ENCODE assay signal across 9 cellular contexts in the genomic region with DNA sequence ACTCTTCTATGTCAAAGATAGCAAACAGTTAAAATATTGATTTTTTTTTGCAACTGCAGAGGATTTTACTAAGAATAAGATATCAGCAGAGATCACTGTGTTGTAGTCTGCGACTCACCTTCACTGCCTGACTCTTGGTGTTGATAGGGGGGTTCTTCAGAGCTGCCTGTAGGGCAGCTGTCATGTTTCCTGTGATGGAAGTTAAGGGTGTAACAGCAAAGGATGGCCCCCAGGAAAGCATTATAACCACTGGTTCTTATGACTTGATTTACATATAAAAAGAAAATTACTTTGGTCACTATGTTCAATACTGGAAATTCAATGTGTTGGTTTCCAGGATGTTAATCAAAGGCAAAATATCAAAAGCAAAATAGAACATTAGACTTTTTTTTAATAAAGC.
DNase-seq lines count a peak whose midpoint lies in the region; ATAC-seq and TF ChIP-seq lines count a peak whose summit lies in the region.
"Had no signal": no experiment of that assay in that cellular context is flagged by ENCODE, and none has a peak within 500 bp of the region (broad histone marks: within the 10 kb centered on the region; RNA-seq: fewer than 3 reads in every experiment).

No MANE protein-coding gene starts in this region.

- peaks cover 18% of the 10 kb centered on the region for H3K4me1 ChIP-seq in RWPE2 (ENCODE audit: insufficient read depth, poor library complexity, severe bottlenecking)

- no peaks in the 10 kb centered on the region for H3K27me3 ChIP-seq in RWPE2 (ENCODE audit: insufficient read depth, poor library complexity, severe bottlenecking)

- no peak for TF ChIP-seq CTCF in RWPE2 (IDR thresholded peaks at IDR 0.05; ENCODE audit: poor library complexity, severe bottlenecking)
- no peak for TF ChIP-seq CTCF in fibroblast of pulmonary artery (IDR thresholded peaks at IDR 0.05; ENCODE audit: low read length, missing control alignments)
- TF ChIP-seq CTCF in GM20000 (IDR thresholded peaks at IDR 0.05; ENCODE audit: extremely low read depth, missing control alignments), result no peak

- H3K36me3 ChIP-seq in RWPE2 (ENCODE audit: low read depth), result peaks cover 52% of the 10 kb centered on the region

- H3K36me3 Mint-ChIP-seq in stimulated activated effector memory CD8-positive, alpha-beta T cell treated with anti-CD3 and anti-CD28 coated beads, Interleukin-12 subunit alpha, Interleukin-12 subunit beta, amount 100 ng/mL, for 72 hours, result peaks cover 67% of the 10 kb centered on the region

- peak overlapping the region; percentile 98 for H3K27ac Mint-ChIP-seq in stimulated activated effector memory CD8-positive, alpha-beta T cell treated with anti-CD3 and anti-CD28 coated beads, Interleukin-12 subunit alpha, Interleukin-12 subunit beta, amount 100 ng/mL, for 72 hours

- no peak for ATAC-seq in RWPE2 (ENCODE audit: low read depth)
- ATAC-seq in stimulated activated effector memory CD8-positive, alpha-beta T cell treated with anti-CD3 and anti-CD28 coated beads, Interleukin-12 subunit alpha, Interleukin-12 subunit beta, amount 100 ng/mL, for 72 hours, result no peak

- DNase-seq in NCI-H82 (lab: John Stamatoyannopoulos, UW) (peak; percentile 44), NCI-H82 treated with DMSO at 0.1 percent for 48 hours (lab: John Stamatoyannopoulos, UW; ENCODE audit: unreplicated experiment) (no peak), RWPE2 (ENCODE audit: low spot score) (no peak), fibroblast of pulmonary artery (ENCODE audit: low read depth) (no peak), GM20000 (ENCODE audit: low spot score) (no peak), NCI-H1694 treated with DMSO at 0.1 percent for 48 hours (lab: John Stamatoyannopoulos, UW) (no peak), DMS53 treated with DMSO at 0.1 percent for 48 hours (lab: John Stamatoyannopoulos, UW; ENCODE audit: unreplicated experiment) (no peak)
- no peak for DNase-seq in stimulated activated effector memory CD8-positive, alpha-beta T cell treated with anti-CD3 and anti-CD28 coated beads, Interleukin-12 subunit alpha, Interleukin-12 subunit beta, amount 100 ng/mL, for 72 hours (ENCODE audit: low spot score in 2 of 2)
- DNase-seq: activated effector memory CD4-positive, alpha-beta T cell treated with anti-CD3 and anti-CD28 coated beads, Interleukin-2, amount 50 U/mL, for 16 hours had no signal

- H3K27ac ChIP-seq in RWPE2 (ENCODE audit: poor library complexity, severe bottlenecking), result peak overlapping the region; percentile 79

- H3K9me3 ChIP-seq in RWPE2 (ENCODE audit: severe bottlenecking), result no peaks in the 10 kb centered on the region

- H3K4me3 Mint-ChIP-seq in stimulated activated effector memory CD8-positive, alpha-beta T cell treated with anti-CD3 and anti-CD28 coated beads, Interleukin-12 subunit alpha, Interleukin-12 subunit beta, amount 100 ng/mL, for 72 hours, result peak overlapping the region; percentile 99

- H3K9me3 Mint-ChIP-seq in stimulated activated effector memory CD8-positive, alpha-beta T cell treated with anti-CD3 and anti-CD28 coated beads, Interleukin-12 subunit alpha, Interleukin-12 subunit beta, amount 100 ng/mL, for 72 hours, result no peaks in the 10 kb centered on the region

- peaks cover 38% of the 10 kb centered on the region for H3K4me1 Mint-ChIP-seq in stimulated activated effector memory CD8-positive, alpha-beta T cell treated with anti-CD3 and anti-CD28 coated beads, Interleukin-12 subunit alpha, Interleukin-12 subunit beta, amount 100 ng/mL, for 72 hours

- H3K4me3 ChIP-seq in RWPE2 (ENCODE audit: severe bottlenecking) (peak overlapping the region; percentile 64), fibroblast of pulmonary artery (replicated peaks; ENCODE audit: low read depth, low read length) (peak overlapping the region; percentile 89)
